In genomic region chr4:172706000-172706399, GRCh38 we compare ENCODE assay signal across 18 cellular contexts.
DNase-seq lines count a peak whose midpoint lies in the region; ATAC-seq and TF ChIP-seq lines count a peak whose summit lies in the region.
"Had no signal": no experiment of that assay in that cellular context is flagged by ENCODE, and none has a peak within 500 bp of the region (broad histone marks: within the 10 kb centered on the region; RNA-seq: fewer than 3 reads in every experiment).

No MANE protein-coding gene starts in this region.

- H3K36me3 Mint-ChIP-seq in endodermal cell (ENCODE audit: low read depth): peaks cover 8% of the 10 kb centered on the region
- peaks cover 9% of the 10 kb centered on the region for H3K36me3 Mint-ChIP-seq in progenitor cell of endocrine pancreas (ENCODE audit: insufficient read depth)
- H3K36me3 Mint-ChIP-seq: CD4-positive, alpha-beta memory T cell had no signal

- CTCF ChIA-PET in SK-N-SH (lab: Yijun Ruan, JAX): interaction anchor here (0.7 kb wide), 1 partner anchor 90 kb away, joined by 4 read pairs; no protein-coding TSS in a partner anchor
- CTCF ChIA-PET in HEK293 (lab: Yijun Ruan, JAX): interaction anchor here (0.6 kb wide), 1 partner anchor 163 kb away, joined by 3 read pairs; no protein-coding TSS in a partner anchor

- no peak overlapping the region for H2AFZ ChIP-seq in SK-N-SH (ENCODE audit: low read depth)
- H2AFZ ChIP-seq: GM23338 had no signal

- no peak overlapping the region for H3K4me3 Mint-ChIP-seq in endodermal cell
- no peak overlapping the region for H3K4me3 Mint-ChIP-seq in progenitor cell of endocrine pancreas (ENCODE audit: low read depth)
- H3K4me3 Mint-ChIP-seq: CD4-positive, alpha-beta memory T cell; GM23338; H9 had no signal

- H3K27me3 Mint-ChIP-seq in endodermal cell (ENCODE audit: insufficient read depth) (no peaks in the 10 kb centered on the region), progenitor cell of endocrine pancreas (no peaks in the 10 kb centered on the region)
- H3K27me3 Mint-ChIP-seq: CD4-positive, alpha-beta memory T cell had no signal

- no peak overlapping the region for H3K27ac ChIP-seq in SK-N-SH (ENCODE audit: low read depth in 2 of 2, low read length in 1 of 2)
- H3K27ac ChIP-seq in HEK293 (ENCODE audit: extremely low read depth, low read depth, low read length): no peak overlapping the region
- no peak overlapping the region for H3K27ac ChIP-seq in endodermal cell (ENCODE audit: low read depth, low read length)
- H3K27ac ChIP-seq in uterus: no peak overlapping the region
- H3K27ac ChIP-seq: A549 had no signal

- H3K27ac Mint-ChIP-seq in endodermal cell: no peak overlapping the region
- peak overlapping the region; percentile 20 for H3K27ac Mint-ChIP-seq in progenitor cell of endocrine pancreas
- H3K27ac Mint-ChIP-seq: CD4-positive, alpha-beta memory T cell; GM23338; H9 had no signal

- H3K27me3 ChIP-seq in SK-N-SH (ENCODE audit: insufficient read depth): no peaks in the 10 kb centered on the region
- H3K27me3 ChIP-seq in endodermal cell (ENCODE audit: control insufficient read depth, insufficient read depth, low read length, poor library complexity, severe bottlenecking): no peaks in the 10 kb centered on the region
- H3K27me3 ChIP-seq in uterus: no peaks in the 10 kb centered on the region

- H3K4me3 ChIP-seq in SK-N-SH (ENCODE audit: low read depth in 2 of 2, low read length in 1 of 2) (no peak overlapping the region), HEK293 (ENCODE audit: low read depth, low read length) (no peak overlapping the region), endodermal cell (ENCODE audit: low read length) (peak overlapping the region; percentile 41), uterus (no peak overlapping the region)
- H3K4me3 ChIP-seq: A549, GM23338 had no signal

- H3K4me1 Mint-ChIP-seq in endodermal cell (peaks cover 27% of the 10 kb centered on the region), progenitor cell of endocrine pancreas (ENCODE audit: low read depth) (peaks cover 28% of the 10 kb centered on the region)
- H3K4me1 Mint-ChIP-seq: CD4-positive, alpha-beta memory T cell had no signal

- H4K20me1 ChIP-seq in SK-N-SH (ENCODE audit: insufficient read depth): no peaks in the 10 kb centered on the region

- H3K9ac ChIP-seq in SK-N-SH: no peak overlapping the region
- H3K9ac ChIP-seq in endodermal cell (ENCODE audit: extremely low read depth, low read length, poor library complexity, severe bottlenecking): no peak overlapping the region

- peaks cover 4% of the 10 kb centered on the region; the same call in 1 of the 2 replicates for H3K9me3 ChIP-seq in SK-N-SH
- H3K9me3 ChIP-seq in HEK293 (ENCODE audit: control insufficient read depth, insufficient read depth, low read depth, low read length): no peaks in the 10 kb centered on the region
- peaks cover 30% of the 10 kb centered on the region for H3K9me3 ChIP-seq in endodermal cell (ENCODE audit: control insufficient read depth, low read length)
- peaks cover 0 to 9% of the 10 kb centered on the region in 2 donors for H3K9me3 ChIP-seq in uterus

- H3K79me2 ChIP-seq in SK-N-SH (ENCODE audit: insufficient read depth): no peaks in the 10 kb centered on the region

- H3K9me2 ChIP-seq in SK-N-SH: no peaks in the 10 kb centered on the region

- ATAC-seq in SK-N-SH treated with all-trans-retinoic acid at 6 μM for 48 hours: no peak
- ATAC-seq in HG02840 (IDR thresholded peaks at IDR 0.05; ENCODE audit: low FRiP score, unreplicated experiment): no peak
- ATAC-seq: A549, GM23338 had no signal

- no peak for TF ChIP-seq CTCF in SK-N-SH (IDR thresholded peaks at IDR 0.05)
- TF ChIP-seq CTCF in HEK293 (tag by site-specific recombination; IDR thresholded peaks at IDR 0.05): no peak
- TF ChIP-seq CTCF in endodermal cell (conservative IDR thresholded peaks at IDR 0.05): no peak
- TF ChIP-seq CTCF in progenitor cell of endocrine pancreas (IDR thresholded peaks at IDR 0.05; ENCODE audit: unreplicated experiment): no peak
- TF ChIP-seq CTCF in uterus (IDR thresholded peaks at IDR 0.05): no peak

- H3K4me1 ChIP-seq in SK-N-SH (ENCODE audit: control insufficient read depth in 1 of 2, insufficient read depth in 2 of 2, low read depth in 1 of 2, low read length in 1 of 2): no peaks in the 10 kb centered on the region
- no peaks in the 10 kb centered on the region for H3K4me1 ChIP-seq in HEK293 (ENCODE audit: control insufficient read depth, insufficient read depth, low read length)
- peaks cover 4% of the 10 kb centered on the region for H3K4me1 ChIP-seq in endodermal cell (ENCODE audit: control insufficient read depth, insufficient read depth, low read length)
- no peaks in the 10 kb centered on the region for H3K4me1 ChIP-seq in uterus
- H3K4me1 ChIP-seq: A549 had no signal

- DNase-seq in SK-N-SH (no peak), endodermal cell (no peak), progenitor cell of endocrine pancreas (ENCODE audit: low spot score, unreplicated experiment) (no peak), uterus (no peak)
- DNase-seq: 8988T; C1 segment of cervical spinal cord; Calu3; CD4-positive, alpha-beta memory T cell; COR-L47; DMS53; DMS79 treated with DMSO at 0.1 percent for 48 hours; GF-D8; H9 had no signal

- no peak for TF ChIP-seq POLR2A in uterus (IDR thresholded peaks at IDR 0.05)

- TF ChIP-seq EP300 in SK-N-SH (IDR thresholded peaks at IDR 0.05; ENCODE audit: borderline replicate concordance in 1 of 2, low read depth in 1 of 2, low read length in 1 of 2): no peak

- no peaks in the 10 kb centered on the region for H3K36me3 ChIP-seq in SK-N-SH (replicated peaks in 1 of 2; ENCODE audit: control insufficient read depth in 1 of 2, insufficient read depth in 2 of 2, low read length in 1 of 2)
- H3K36me3 ChIP-seq in HEK293 (ENCODE audit: control insufficient read depth in 2 of 2, insufficient read depth in 1 of 2, low read length in 2 of 2): no peaks in the 10 kb centered on the region
- H3K36me3 ChIP-seq in endodermal cell (ENCODE audit: control insufficient read depth, insufficient read depth, low read length): no peaks in the 10 kb centered on the region
- H3K36me3 ChIP-seq in uterus: no peaks in the 10 kb centered on the region

- POLR2A ChIA-PET in SK-N-SH (lab: Yijun Ruan, JAX) (no interaction called here), HEK293 (lab: Yijun Ruan, JAX) (no interaction called here)

- H3K4me2 ChIP-seq in SK-N-SH: no peak overlapping the region
- H3K4me2 ChIP-seq: A549, GM23338 had no signal

- TF ChIP-seq RAD21 in SK-N-SH (IDR thresholded peaks at IDR 0.05; ENCODE audit: low read length): no peak

- H3F3A ChIP-seq in SK-N-SH (replicated peaks; ENCODE audit: insufficient read depth): no peaks in the 10 kb centered on the region

- peaks cover 31% of the 10 kb centered on the region for H3K9me3 Mint-ChIP-seq in endodermal cell
- H3K9me3 Mint-ChIP-seq in progenitor cell of endocrine pancreas (ENCODE audit: low read depth): peaks cover 29% of the 10 kb centered on the region

- intact Hi-C loops in uterus (cut with DNase I; ENCODE audit: low total_unique reads): no loop called here

TF ChIP-seq in SK-N-SH treated with all-trans-retinoic acid at 6 μM for 48 hours, 23 proteins besides CTCF, POLR2A, EP300 and RAD21 (continues in another document):
- TF ChIP-seq ZFP30 (CRISPR knock-in tag; IDR thresholded peaks at IDR 0.05): peak; percentile 49; the same call in 1 of the 2 replicates

TF ChIP-seq in SK-N-SH, 30 proteins besides CTCF, POLR2A, EP300 and RAD21 (continues in another document):
- TF ChIP-seq CHD2 (IDR thresholded peaks at IDR 0.05; ENCODE audit: low read length, partially characterized antibody) (no peak), PBX3 (IDR thresholded peaks at IDR 0.05) (no peak)

TF ChIP-seq in HEK293, 187 proteins besides CTCF, POLR2A, EP300 and RAD21:
- no peak for TF ChIP-seq ZNF514 (tag by site-specific recombination; IDR thresholded peaks at IDR 0.05)
- TF ChIP-seq ZNF148 (tag by site-specific recombination; IDR thresholded peaks at IDR 0.05; ENCODE audit: borderline replicate concordance): no peak
- TF ChIP-seq SETDB1 (IDR thresholded peaks at IDR 0.05; ENCODE audit: insufficient read length, low read length): peak; percentile 61
